Comparison of ENCODE assay signal across 1 cellular context in the genomic region with DNA sequence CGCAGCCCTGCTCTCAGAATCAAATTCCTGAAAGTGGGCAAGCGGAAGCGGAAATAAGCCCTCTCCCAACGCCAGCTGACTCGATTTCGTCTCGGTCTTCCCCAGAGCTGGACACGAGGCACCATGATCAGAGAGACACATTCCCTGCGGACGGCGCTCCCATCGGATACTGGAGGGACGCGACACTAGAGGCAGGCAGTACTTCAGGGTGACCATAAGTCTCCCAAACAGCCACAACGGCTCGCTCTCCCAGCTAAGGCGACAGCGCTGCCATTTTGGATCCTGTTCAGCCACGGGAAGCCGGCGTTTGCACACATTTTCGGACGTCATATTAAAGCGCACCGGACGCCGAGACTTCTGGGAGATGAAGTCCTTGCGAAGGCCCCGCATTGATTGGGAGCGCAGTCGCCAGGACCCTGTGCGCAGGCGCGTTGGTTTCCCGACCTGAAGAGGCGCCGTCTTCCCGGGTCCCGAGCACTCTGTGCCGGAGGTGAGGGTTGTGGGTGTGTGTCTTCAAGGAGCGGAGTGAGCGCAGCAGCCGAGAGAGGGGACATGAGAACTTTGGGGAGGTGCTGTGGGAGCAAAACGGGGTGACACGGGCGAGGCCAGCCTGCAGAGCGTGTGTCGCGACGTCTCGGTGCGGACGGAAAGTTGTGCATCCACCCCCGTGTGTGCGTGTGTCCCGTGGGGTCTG.
TF ChIP-seq lines count a peak whose summit lies in the region.

A gene (plus strand): TSS at position 439 of the 694 bp plus-strand sequence. CDS start 10,418 bp downstream, outside the sequence.

TF ChIP-seq in HepG2, 621 proteins besides CTCF, POLR2A, EP300 and RAD21 (continued from another document and continues in another):
- TF ChIP-seq, protein P1, sequence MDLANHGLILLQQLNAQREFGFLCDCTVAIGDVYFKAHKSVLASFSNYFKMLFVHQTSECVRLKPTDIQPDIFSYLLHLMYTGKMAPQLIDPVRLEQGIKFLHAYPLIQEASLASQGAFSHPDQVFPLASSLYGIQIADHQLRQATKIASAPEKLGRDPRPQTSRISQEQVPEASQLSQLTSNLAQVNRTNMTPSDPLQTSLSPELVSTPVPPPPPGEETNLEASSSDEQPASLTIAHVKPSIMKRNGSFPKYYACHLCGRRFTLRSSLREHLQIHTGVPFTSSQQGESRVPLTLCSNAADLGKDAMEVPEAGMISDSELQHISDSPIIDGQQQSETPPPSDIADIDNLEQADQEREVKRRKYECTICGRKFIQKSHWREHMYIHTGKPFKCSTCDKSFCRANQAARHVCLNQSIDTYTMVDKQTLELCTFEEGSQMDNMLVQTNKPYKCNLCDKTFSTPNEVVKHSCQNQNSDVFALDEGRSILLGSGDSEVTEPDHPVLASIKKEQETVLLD (CRISPR knock-in tag; IDR thresholded peaks at IDR 0.05; ENCODE audit: low read depth), result peak; percentile 54; the same call in 1 of the 2 replicates
- TF ChIP-seq, protein P2, sequence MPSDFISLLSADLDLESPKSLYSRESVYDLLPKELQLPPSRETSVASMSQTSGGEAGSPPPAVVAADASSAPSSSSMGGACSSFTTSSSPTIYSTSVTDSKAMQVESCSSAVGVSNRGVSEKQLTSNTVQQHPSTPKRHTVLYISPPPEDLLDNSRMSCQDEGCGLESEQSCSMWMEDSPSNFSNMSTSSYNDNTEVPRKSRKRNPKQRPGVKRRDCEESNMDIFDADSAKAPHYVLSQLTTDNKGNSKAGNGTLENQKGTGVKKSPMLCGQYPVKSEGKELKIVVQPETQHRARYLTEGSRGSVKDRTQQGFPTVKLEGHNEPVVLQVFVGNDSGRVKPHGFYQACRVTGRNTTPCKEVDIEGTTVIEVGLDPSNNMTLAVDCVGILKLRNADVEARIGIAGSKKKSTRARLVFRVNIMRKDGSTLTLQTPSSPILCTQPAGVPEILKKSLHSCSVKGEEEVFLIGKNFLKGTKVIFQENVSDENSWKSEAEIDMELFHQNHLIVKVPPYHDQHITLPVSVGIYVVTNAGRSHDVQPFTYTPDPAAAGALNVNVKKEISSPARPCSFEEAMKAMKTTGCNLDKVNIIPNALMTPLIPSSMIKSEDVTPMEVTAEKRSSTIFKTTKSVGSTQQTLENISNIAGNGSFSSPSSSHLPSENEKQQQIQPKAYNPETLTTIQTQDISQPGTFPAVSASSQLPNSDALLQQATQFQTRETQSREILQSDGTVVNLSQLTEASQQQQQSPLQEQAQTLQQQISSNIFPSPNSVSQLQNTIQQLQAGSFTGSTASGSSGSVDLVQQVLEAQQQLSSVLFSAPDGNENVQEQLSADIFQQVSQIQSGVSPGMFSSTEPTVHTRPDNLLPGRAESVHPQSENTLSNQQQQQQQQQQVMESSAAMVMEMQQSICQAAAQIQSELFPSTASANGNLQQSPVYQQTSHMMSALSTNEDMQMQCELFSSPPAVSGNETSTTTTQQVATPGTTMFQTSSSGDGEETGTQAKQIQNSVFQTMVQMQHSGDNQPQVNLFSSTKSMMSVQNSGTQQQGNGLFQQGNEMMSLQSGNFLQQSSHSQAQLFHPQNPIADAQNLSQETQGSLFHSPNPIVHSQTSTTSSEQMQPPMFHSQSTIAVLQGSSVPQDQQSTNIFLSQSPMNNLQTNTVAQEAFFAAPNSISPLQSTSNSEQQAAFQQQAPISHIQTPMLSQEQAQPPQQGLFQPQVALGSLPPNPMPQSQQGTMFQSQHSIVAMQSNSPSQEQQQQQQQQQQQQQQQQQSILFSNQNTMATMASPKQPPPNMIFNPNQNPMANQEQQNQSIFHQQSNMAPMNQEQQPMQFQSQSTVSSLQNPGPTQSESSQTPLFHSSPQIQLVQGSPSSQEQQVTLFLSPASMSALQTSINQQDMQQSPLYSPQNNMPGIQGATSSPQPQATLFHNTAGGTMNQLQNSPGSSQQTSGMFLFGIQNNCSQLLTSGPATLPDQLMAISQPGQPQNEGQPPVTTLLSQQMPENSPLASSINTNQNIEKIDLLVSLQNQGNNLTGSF (CRISPR knock-in tag; IDR thresholded peaks at IDR 0.05), result no peak
- TF ChIP-seq, protein P3, sequence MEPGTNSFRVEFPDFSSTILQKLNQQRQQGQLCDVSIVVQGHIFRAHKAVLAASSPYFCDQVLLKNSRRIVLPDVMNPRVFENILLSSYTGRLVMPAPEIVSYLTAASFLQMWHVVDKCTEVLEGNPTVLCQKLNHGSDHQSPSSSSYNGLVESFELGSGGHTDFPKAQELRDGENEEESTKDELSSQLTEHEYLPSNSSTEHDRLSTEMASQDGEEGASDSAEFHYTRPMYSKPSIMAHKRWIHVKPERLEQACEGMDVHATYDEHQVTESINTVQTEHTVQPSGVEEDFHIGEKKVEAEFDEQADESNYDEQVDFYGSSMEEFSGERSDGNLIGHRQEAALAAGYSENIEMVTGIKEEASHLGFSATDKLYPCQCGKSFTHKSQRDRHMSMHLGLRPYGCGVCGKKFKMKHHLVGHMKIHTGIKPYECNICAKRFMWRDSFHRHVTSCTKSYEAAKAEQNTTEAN (CRISPR knock-in tag; conservative IDR thresholded peaks at IDR 0.05), result no peak; the same call in 1 of the 2 replicates
- TF ChIP-seq TP53 (CRISPR knock-in tag; conservative IDR thresholded peaks at IDR 0.05) (0 out of 2 replicates have a peak, but pooled peaks have one; percentile 50), SIN3B (IDR thresholded peaks at IDR 0.05; ENCODE audit: low read length) (peak; percentile 90), SETDB1 (CRISPR knock-in tag; IDR thresholded peaks at IDR 0.05; ENCODE audit: borderline replicate concordance) (no peak), SIX1 (CRISPR knock-in tag; IDR thresholded peaks at IDR 0.05; ENCODE audit: borderline replicate concordance) (no peak), ZFX (CRISPR knock-in tag; IDR thresholded peaks at IDR 0.05; ENCODE audit: low read depth) (peak; percentile 89), ATRX (CRISPR knock-in tag; IDR thresholded peaks at IDR 0.05; ENCODE audit: borderline replicate concordance) (no peak), TGIF2 (CRISPR knock-in tag; IDR thresholded peaks at IDR 0.05) (peak; percentile 78), SRSF9 (IDR thresholded peaks at IDR 0.05; ENCODE audit: borderline replicate concordance, insufficient read depth, low read depth, low read length, poor library complexity, severe bottlenecking) (no peak), HOXA9 (CRISPR knock-in tag; IDR thresholded peaks at IDR 0.05; ENCODE audit: borderline replicate concordance) (peak; percentile 78), GABPB1 (CRISPR knock-in tag; IDR thresholded peaks at IDR 0.05) (peak; percentile 97), ZNF556 (CRISPR knock-in tag; IDR thresholded peaks at IDR 0.05; ENCODE audit: borderline replicate concordance) (no peak), NFATC3 (CRISPR knock-in tag; IDR thresholded peaks at IDR 0.05) (no peak), FOXP1 (IDR thresholded peaks at IDR 0.05) (no peak), FOXP1 (CRISPR knock-in tag; IDR thresholded peaks at IDR 0.05) (no peak), ZNF598 (CRISPR knock-in tag; IDR thresholded peaks at IDR 0.05; ENCODE audit: borderline replicate concordance) (peak; percentile 67; the same call in 1 of the 2 replicates), BHLHE40 (IDR thresholded peaks at IDR 0.05; ENCODE audit: low read length) (no peak; the same call in none of the 2 replicates), FOXC1 (CRISPR knock-in tag; IDR thresholded peaks at IDR 0.05; ENCODE audit: borderline replicate concordance) (peak; percentile 88; the same call in 1 of the 2 replicates), CREB1 (IDR thresholded peaks at IDR 0.05) (peak; percentile 97), CREB1 (CRISPR knock-in tag; IDR thresholded peaks at IDR 0.05) (peak; percentile 100), MED8 (CRISPR knock-in tag; IDR thresholded peaks at IDR 0.05; ENCODE audit: insufficient replicate concordance) (peak; percentile 82), ZNF260 (CRISPR knock-in tag; IDR thresholded peaks at IDR 0.05; ENCODE audit: borderline replicate concordance, low read depth) (no peak), NFYC (CRISPR knock-in tag; IDR thresholded peaks at IDR 0.05) (peak; percentile 76), SKI (IDR thresholded peaks at IDR 0.05; ENCODE audit: partially characterized antibody) (peak; percentile 71), ZNF660 (CRISPR knock-in tag; IDR thresholded peaks at IDR 0.05; ENCODE audit: borderline replicate concordance, low read depth) (no peak), ZNF749 (CRISPR knock-in tag; IDR thresholded peaks at IDR 0.05; ENCODE audit: borderline replicate concordance) (peak; percentile 52; the same call in 1 of the 2 replicates)
- TF ChIP-seq, protein P4, sequence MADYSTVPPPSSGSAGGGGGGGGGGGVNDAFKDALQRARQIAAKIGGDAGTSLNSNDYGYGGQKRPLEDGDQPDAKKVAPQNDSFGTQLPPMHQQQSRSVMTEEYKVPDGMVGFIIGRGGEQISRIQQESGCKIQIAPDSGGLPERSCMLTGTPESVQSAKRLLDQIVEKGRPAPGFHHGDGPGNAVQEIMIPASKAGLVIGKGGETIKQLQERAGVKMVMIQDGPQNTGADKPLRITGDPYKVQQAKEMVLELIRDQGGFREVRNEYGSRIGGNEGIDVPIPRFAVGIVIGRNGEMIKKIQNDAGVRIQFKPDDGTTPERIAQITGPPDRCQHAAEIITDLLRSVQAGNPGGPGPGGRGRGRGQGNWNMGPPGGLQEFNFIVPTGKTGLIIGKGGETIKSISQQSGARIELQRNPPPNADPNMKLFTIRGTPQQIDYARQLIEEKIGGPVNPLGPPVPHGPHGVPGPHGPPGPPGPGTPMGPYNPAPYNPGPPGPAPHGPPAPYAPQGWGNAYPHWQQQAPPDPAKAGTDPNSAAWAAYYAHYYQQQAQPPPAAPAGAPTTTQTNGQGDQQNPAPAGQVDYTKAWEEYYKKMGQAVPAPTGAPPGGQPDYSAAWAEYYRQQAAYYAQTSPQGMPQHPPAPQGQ (CRISPR knock-in tag; IDR thresholded peaks at IDR 0.05; ENCODE audit: borderline replicate concordance), result no peak
- TF ChIP-seq, protein P5, sequence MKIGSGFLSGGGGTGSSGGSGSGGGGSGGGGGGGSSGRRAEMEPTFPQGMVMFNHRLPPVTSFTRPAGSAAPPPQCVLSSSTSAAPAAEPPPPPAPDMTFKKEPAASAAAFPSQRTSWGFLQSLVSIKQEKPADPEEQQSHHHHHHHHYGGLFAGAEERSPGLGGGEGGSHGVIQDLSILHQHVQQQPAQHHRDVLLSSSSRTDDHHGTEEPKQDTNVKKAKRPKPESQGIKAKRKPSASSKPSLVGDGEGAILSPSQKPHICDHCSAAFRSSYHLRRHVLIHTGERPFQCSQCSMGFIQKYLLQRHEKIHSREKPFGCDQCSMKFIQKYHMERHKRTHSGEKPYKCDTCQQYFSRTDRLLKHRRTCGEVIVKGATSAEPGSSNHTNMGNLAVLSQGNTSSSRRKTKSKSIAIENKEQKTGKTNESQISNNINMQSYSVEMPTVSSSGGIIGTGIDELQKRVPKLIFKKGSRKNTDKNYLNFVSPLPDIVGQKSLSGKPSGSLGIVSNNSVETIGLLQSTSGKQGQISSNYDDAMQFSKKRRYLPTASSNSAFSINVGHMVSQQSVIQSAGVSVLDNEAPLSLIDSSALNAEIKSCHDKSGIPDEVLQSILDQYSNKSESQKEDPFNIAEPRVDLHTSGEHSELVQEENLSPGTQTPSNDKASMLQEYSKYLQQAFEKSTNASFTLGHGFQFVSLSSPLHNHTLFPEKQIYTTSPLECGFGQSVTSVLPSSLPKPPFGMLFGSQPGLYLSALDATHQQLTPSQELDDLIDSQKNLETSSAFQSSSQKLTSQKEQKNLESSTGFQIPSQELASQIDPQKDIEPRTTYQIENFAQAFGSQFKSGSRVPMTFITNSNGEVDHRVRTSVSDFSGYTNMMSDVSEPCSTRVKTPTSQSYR (CRISPR knock-in tag; IDR thresholded peaks at IDR 0.05; ENCODE audit: borderline replicate concordance), result no peak
- TF ChIP-seq, protein P6, sequence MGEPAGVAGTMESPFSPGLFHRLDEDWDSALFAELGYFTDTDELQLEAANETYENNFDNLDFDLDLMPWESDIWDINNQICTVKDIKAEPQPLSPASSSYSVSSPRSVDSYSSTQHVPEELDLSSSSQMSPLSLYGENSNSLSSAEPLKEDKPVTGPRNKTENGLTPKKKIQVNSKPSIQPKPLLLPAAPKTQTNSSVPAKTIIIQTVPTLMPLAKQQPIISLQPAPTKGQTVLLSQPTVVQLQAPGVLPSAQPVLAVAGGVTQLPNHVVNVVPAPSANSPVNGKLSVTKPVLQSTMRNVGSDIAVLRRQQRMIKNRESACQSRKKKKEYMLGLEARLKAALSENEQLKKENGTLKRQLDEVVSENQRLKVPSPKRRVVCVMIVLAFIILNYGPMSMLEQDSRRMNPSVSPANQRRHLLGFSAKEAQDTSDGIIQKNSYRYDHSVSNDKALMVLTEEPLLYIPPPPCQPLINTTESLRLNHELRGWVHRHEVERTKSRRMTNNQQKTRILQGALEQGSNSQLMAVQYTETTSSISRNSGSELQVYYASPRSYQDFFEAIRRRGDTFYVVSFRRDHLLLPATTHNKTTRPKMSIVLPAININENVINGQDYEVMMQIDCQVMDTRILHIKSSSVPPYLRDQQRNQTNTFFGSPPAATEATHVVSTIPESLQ (CRISPR knock-in tag; conservative IDR thresholded peaks at IDR 0.05), result no peak; the same call in 1 of the 2 replicates
- TF ChIP-seq, protein P7, sequence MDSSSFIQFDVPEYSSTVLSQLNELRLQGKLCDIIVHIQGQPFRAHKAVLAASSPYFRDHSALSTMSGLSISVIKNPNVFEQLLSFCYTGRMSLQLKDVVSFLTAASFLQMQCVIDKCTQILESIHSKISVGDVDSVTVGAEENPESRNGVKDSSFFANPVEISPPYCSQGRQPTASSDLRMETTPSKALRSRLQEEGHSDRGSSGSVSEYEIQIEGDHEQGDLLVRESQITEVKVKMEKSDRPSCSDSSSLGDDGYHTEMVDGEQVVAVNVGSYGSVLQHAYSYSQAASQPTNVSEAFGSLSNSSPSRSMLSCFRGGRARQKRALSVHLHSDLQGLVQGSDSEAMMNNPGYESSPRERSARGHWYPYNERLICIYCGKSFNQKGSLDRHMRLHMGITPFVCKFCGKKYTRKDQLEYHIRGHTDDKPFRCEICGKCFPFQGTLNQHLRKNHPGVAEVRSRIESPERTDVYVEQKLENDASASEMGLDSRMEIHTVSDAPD (CRISPR knock-in tag; IDR thresholded peaks at IDR 0.05), result peak; percentile 38; the same call in 1 of the 2 replicates
- TF ChIP-seq, protein P8, sequence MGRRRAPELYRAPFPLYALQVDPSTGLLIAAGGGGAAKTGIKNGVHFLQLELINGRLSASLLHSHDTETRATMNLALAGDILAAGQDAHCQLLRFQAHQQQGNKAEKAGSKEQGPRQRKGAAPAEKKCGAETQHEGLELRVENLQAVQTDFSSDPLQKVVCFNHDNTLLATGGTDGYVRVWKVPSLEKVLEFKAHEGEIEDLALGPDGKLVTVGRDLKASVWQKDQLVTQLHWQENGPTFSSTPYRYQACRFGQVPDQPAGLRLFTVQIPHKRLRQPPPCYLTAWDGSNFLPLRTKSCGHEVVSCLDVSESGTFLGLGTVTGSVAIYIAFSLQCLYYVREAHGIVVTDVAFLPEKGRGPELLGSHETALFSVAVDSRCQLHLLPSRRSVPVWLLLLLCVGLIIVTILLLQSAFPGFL (CRISPR knock-in tag; IDR thresholded peaks at IDR 0.05), result no peak
- TF ChIP-seq, protein P9, sequence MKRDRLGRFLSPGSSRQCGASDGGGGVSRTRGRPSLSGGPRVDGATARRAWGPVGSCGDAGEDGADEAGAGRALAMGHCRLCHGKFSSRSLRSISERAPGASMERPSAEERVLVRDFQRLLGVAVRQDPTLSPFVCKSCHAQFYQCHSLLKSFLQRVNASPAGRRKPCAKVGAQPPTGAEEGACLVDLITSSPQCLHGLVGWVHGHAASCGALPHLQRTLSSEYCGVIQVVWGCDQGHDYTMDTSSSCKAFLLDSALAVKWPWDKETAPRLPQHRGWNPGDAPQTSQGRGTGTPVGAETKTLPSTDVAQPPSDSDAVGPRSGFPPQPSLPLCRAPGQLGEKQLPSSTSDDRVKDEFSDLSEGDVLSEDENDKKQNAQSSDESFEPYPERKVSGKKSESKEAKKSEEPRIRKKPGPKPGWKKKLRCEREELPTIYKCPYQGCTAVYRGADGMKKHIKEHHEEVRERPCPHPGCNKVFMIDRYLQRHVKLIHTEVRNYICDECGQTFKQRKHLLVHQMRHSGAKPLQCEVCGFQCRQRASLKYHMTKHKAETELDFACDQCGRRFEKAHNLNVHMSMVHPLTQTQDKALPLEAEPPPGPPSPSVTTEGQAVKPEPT (CRISPR knock-in tag; IDR thresholded peaks at IDR 0.05; ENCODE audit: low read depth), result no peak
